In genomic region chr7:84923348-84923747, GRCh38 we compare ENCODE assay signal across 30 cellular contexts.
"Had no signal": no experiment of that assay in that cellular context is flagged by ENCODE, and none has a peak within 500 bp of the region (broad histone marks: within the 10 kb centered on the region; RNA-seq: fewer than 3 reads in every experiment).

No MANE protein-coding gene starts in this region.

- H3K27ac ChIP-seq: ascending aorta had no signal

- ATAC-seq: activated CD4-positive, alpha-beta T cell treated with anti-CD3 and anti-CD28 coated beads for 36 hours; activated CD4-positive, CD25-positive, alpha-beta regulatory T cell treated with anti-CD3 and anti-CD28 coated beads, Interleukin-2, amount 50 U/mL, for 24 hours; activated CD8-positive, alpha-beta T cell treated with anti-CD3 and anti-CD28 coated beads, Interleukin-2, amount 10 ng/mL, durations not matched to agents 7 days and 5 days; K562; SK-N-SH treated with all-trans-retinoic acid at 6 μM for 48 hours; WTC11 had no signal

- DNase-seq: activated CD4-positive, alpha-beta T cell treated with anti-CD3 and anti-CD28 coated beads for 36 hours; activated CD4-positive, alpha-beta T cell treated with anti-CD3 and anti-CD28 coated beads, Interleukin-2, amount 10 ng/mL, durations not matched to agents 7 days and 5 days; activated CD4-positive, alpha-beta T cell treated with anti-CD3 and anti-CD28 coated beads, Interleukin-2, amount 50 U/mL, for 48 hours; activated CD8-positive, alpha-beta T cell treated with anti-CD3 and anti-CD28 coated beads, Interleukin-2, amount 10 ng/mL, durations not matched to agents 7 days and 5 days; activated gamma-delta T cell; activated naive CD4-positive, alpha-beta T cell treated with Interleukin-2 at 50 U/mL for 16 hours; activated naive CD8-positive, alpha-beta T cell treated with anti-CD3 and anti-CD28 coated beads, Interleukin-2, amount 10 ng/mL, durations not matched to agents 7 days and 5 days; activated T-cell treated with anti-CD3 and anti-CD28 coated beads, Interleukin-2, amount 50 U/mL, for 24 hours; amygdala; caudate nucleus; cerebellar nuclear complex; IMR-90; NCI-H1092 treated with DMSO at 0.1 percent for 48 hours; NCI-H146; NCI-H187; NCI-H2029 treated with DMSO at 0.1 percent for 48 hours; NCI-H2107; NCI-H2171; NCI-H510A; NCI-H526; NCI-H748 treated with DMSO at 0.1 percent for 48 hours; SIG-M5; T-helper 1 cell; T-helper 2 cell; T-helper 9 cell had no signal

- H3K4me3 ChIP-seq: ascending aorta, K562 had no signal

- H3K27me3 ChIP-seq: ascending aorta had no signal

- H3K36me3 ChIP-seq: ascending aorta had no signal
